In the genomic region with DNA sequence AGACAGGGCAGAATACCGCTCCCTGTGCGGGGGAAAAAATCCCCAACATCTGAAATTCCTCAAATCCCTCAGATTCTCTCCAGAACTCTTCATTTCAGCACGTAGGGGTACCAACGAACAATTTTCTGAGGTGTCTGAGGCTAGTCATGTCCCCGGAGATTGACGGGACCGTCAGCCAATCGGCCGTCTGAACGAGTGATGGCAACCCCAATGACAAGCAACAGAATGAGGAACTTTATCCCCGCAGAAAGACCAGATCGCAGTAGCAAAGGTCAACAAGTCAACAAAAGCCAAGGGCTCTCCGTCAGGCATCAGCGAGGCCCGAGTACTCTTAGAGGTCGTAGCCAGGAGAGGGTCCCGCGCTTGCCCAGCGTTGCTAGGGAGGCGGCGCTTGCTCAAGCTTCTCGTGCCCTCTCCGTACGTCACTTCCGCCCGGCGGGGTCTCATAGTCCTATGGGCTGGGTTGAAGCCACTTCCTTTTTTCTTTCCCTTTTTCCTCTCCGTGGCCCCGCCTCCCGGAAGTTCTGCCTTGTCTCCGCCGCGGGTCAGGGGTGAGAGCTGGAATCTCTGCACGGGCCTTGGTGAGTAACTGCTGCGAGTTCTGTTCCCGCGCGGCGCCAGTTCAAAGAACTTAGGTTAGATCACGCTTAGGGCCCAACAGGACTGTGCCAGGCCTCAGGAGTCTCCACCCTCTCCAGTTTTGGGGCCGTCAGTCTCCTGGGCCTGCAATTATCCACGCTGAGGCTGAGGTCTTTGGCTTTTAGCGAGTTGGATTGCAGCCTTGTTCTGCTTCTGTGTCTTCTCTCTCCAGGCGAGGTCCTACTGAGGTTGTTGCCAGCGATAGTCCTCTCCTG, we compare ENCODE assay signal across 8 cellular contexts. TPM values are rescaled to one million over a fixed set of nuclear protein-coding genes. Genes with fewer than 3 reads are reported as not detected.
DNase-seq lines count a peak whose midpoint lies in the region; ATAC-seq and TF ChIP-seq lines count a peak whose summit lies in the region.

A gene with protein sequence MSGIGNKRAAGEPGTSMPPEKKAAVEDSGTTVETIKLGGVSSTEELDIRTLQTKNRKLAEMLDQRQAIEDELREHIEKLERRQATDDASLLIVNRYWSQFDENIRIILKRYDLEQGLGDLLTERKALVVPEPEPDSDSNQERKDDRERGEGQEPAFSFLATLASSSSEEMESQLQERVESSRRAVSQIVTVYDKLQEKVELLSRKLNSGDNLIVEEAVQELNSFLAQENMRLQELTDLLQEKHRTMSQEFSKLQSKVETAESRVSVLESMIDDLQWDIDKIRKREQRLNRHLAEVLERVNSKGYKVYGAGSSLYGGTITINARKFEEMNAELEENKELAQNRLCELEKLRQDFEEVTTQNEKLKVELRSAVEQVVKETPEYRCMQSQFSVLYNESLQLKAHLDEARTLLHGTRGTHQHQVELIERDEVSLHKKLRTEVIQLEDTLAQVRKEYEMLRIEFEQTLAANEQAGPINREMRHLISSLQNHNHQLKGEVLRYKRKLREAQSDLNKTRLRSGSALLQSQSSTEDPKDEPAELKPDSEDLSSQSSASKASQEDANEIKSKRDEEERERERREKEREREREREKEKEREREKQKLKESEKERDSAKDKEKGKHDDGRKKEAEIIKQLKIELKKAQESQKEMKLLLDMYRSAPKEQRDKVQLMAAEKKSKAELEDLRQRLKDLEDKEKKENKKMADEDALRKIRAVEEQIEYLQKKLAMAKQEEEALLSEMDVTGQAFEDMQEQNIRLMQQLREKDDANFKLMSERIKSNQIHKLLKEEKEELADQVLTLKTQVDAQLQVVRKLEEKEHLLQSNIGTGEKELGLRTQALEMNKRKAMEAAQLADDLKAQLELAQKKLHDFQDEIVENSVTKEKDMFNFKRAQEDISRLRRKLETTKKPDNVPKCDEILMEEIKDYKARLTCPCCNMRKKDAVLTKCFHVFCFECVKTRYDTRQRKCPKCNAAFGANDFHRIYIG (plus strand): TSS at position 520 of the 854 bp plus-strand sequence. CDS start 1,571 bp downstream, outside the sequence.

- CTCF ChIA-PET in mammary epithelial cell (lab: Charles Lee; ENCODE audit: low non-redundant PET), result interaction anchor here (0.6 to 1.4 kb wide), 2 partner anchors 34 to 75 kb away, joined by 3 to 17 read pairs; no protein-coding TSS in a partner anchor

- peak; percentile 98 for DNase-seq in ACHN
- DNase-seq in NCI-H2227 (lab: John Stamatoyannopoulos, UW; ENCODE audit: unreplicated experiment), result peak; percentile 98
- peak; percentile 100 for DNase-seq in WERI-Rb-1
- peak; percentile 99 for DNase-seq in mammary epithelial cell

- BruUV-seq in mammary epithelial cell (replicated peaks; lab: Mats Ljungman, UMichigan), result TSS peak; percentile 30

- peaks cover 38% of the 10 kb centered on the region for H3K79me2 ChIP-seq in mammary epithelial cell (ENCODE audit: insufficient read depth, low read length)

- peak within 1 kb of the TSS; percentile 97 for H2AFZ ChIP-seq in mammary epithelial cell (ENCODE audit: low read depth, low read length)

- H4K20me1 ChIP-seq in mammary epithelial cell (ENCODE audit: insufficient read depth, low read length), result no peaks in the 10 kb centered on the region

- WGBS in mammary epithelial cell (ENCODE audit: low coverage, missing lambda C conversion rate), result 4% methylated on average over 20 of the region's 45 CpGs

- TF ChIP-seq CTCF in WERI-Rb-1 (IDR thresholded peaks at IDR 0.05; ENCODE audit: low read depth, low read length), result no peak
- TF ChIP-seq CTCF in mammary epithelial cell (conservative IDR thresholded peaks at IDR 0.05 in 1 of 2, IDR thresholded peaks at IDR 0.05 in 1 of 2; ENCODE audit: extremely low read depth in 1 of 2, insufficient read depth in 1 of 2, low read depth in 1 of 2, low read length in 2 of 2), result no peak

- ATAC-seq in GM18873 (IDR thresholded peaks at IDR 0.05; ENCODE audit: low FRiP score, unreplicated experiment) (peak; percentile 99), HG03139 (IDR thresholded peaks at IDR 0.05; ENCODE audit: unreplicated experiment) (peak; percentile 97)

- dilution Hi-C loops in mammary epithelial cell (cut with HindIII; ENCODE audit: low sequenced_read_pairs), result loop anchor here (5.0 kb wide), 1 partner anchor 76 kb away; no protein-coding TSS in a partner anchor

- intact Hi-C loops in mammary epithelial cell (cut with micrococcal nuclease), result loop anchor here (5.0 kb wide), 1 partner anchor 416 kb away; no protein-coding TSS in a partner anchor

- H3K4me2 ChIP-seq in mammary epithelial cell (ENCODE audit: insufficient read depth, low read depth, low read length), result peak within 1 kb of the TSS; percentile 89

- no peaks in the 10 kb centered on the region for H3K27me3 ChIP-seq in WERI-Rb-1 (ENCODE audit: insufficient read depth, low read depth, severe bottlenecking)
- H3K27me3 ChIP-seq in mammary epithelial cell (ENCODE audit: insufficient read depth, low read length), result no peaks in the 10 kb centered on the region
- no peaks in the 10 kb centered on the region for H3K27me3 ChIP-seq in iPS-20b (ENCODE audit: insufficient read depth, low read length)

- H3K36me3 ChIP-seq in WERI-Rb-1, result peaks cover 33% of the 10 kb centered on the region
- H3K36me3 ChIP-seq in mammary epithelial cell (ENCODE audit: insufficient read depth, low read length), result no peaks in the 10 kb centered on the region
- H3K36me3 ChIP-seq in iPS-20b (ENCODE audit: insufficient read depth, low read depth, low read length), result peaks cover 35% of the 10 kb centered on the region

- H3K4me3 ChIP-seq in WERI-Rb-1 (ENCODE audit: low read depth, low read length) (peak within 1 kb of the TSS; percentile 91), mammary epithelial cell (replicated peaks in 1 of 3; ENCODE audit: insufficient read depth in 1 of 3, low read depth in 2 of 3, low read length in 3 of 3) (peak within 1 kb of the TSS; percentile 85 to 97 (median 93)), iPS-20b (ENCODE audit: low read length) (peak within 1 kb of the TSS; percentile 92), skin epidermis (peak within 1 kb of the TSS; percentile 55 to 79 (median 62))

- no peaks in the 10 kb centered on the region for H3K9me3 ChIP-seq in WERI-Rb-1 (ENCODE audit: severe bottlenecking)
- no peaks in the 10 kb centered on the region for H3K9me3 ChIP-seq in mammary epithelial cell (replicated peaks; ENCODE audit: insufficient read depth, low read length)
- no peaks in the 10 kb centered on the region for H3K9me3 ChIP-seq in iPS-20b (ENCODE audit: insufficient read depth, low read depth, low read length)

- H3K9ac ChIP-seq in mammary epithelial cell (ENCODE audit: insufficient read depth, low read length) (peak within 1 kb of the TSS; percentile 95), iPS-20b (ENCODE audit: low read depth, low read length) (peak within 1 kb of the TSS; percentile 90)

- H3K4me1 ChIP-seq in mammary epithelial cell (ENCODE audit: insufficient read depth, low read length) (peaks cover 16% of the 10 kb centered on the region), iPS-20b (ENCODE audit: insufficient read depth, low read length) (peaks cover 5% of the 10 kb centered on the region; the same call in 1 of the 2 replicates)

- in situ Hi-C loops in ACHN (cut with HindIII; ENCODE audit: low pct_ligation_motif_present, low pct_unique_long_range_greater_than_20kb, low sequenced_read_pairs) (no loop called here), mammary epithelial cell (cut with MboI; ENCODE audit: low sequenced_read_pairs in 2 of 2) (loop anchor here (5.0 kb wide), 2 partner anchors 66 to 76 kb away; no protein-coding TSS in a partner anchor)

- peak within 1 kb of the TSS; percentile 93 for H3K27ac ChIP-seq in WERI-Rb-1
- H3K27ac ChIP-seq in mammary epithelial cell (ENCODE audit: insufficient read depth, low read depth, low read length), result peak within 1 kb of the TSS; percentile 97
- H3K27ac ChIP-seq in iPS-20b (ENCODE audit: low read length), result peak within 1 kb of the TSS; percentile 90
- peak within 1 kb of the TSS; percentile 20 to 99 (median 95) for H3K27ac ChIP-seq in skin epidermis

RNA-seq across cellular contexts. Expression of the gene that starts here (rescaled TPM):
- 10 to 100 TPM; 24.8 to 35.2 TPM for total RNA-seq in mammary epithelial cell
- 12.5 TPM for polyA plus RNA-seq in mammary epithelial cell
- polyA minus RNA-seq in mammary epithelial cell, result 111 TPM

Comparison
In these comparisons a context has a peak if more than half of its experiments do, and no peak if none do; other contexts are left out.
1. Peak in every context shown above with its lines: DNase-seq, ATAC-seq, H3K4me3 ChIP-seq and H3K27ac ChIP-seq.